ENCODE assay signal across 26 cellular contexts in the genomic region with DNA sequence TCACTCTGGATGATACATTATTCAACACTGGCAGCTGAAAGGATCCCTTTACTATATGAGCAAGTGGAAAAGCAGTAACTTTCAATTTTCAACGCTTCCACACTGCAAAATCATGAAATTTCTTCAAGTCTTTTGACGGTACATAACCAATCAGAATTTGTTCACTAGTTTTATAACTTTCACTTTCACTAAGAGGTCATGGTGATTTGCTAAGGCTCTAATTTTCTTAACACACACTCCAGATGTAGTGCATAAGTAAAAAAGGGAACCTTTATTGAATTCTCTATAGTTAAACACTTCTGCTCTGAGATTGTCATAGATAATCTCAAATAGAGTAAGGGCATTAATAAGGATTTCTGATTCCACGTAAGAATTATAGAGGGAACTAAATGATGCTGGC. TPM values are rescaled to one million over a fixed set of nuclear protein-coding genes. Genes with fewer than 3 reads are reported as not detected.
DNase-seq lines count a peak whose midpoint lies in the region; ATAC-seq, FAIRE-seq and TF ChIP-seq lines count a peak whose summit lies in the region.
"Had no signal": no experiment of that assay in that cellular context is flagged by ENCODE, and none has a peak within 500 bp of the region (broad histone marks: within the 10 kb centered on the region; RNA-seq: fewer than 3 reads in every experiment).

No MANE protein-coding gene starts in this region.

- H3K27ac Mint-ChIP-seq in activated naive CD4-positive, alpha-beta T cell treated with anti-CD3 and anti-CD28 coated beads for 36 hours = no peak overlapping the region
- no peak overlapping the region for H3K27ac Mint-ChIP-seq in astrocyte (ENCODE audit: unreplicated experiment)
- H3K27ac Mint-ChIP-seq: activated CD4-positive, alpha-beta memory T cell treated with anti-CD3 and anti-CD28 coated beads for 36 hours had no signal

- peaks cover 28% of the 10 kb centered on the region for H4K20me1 ChIP-seq in astrocyte (ENCODE audit: insufficient read depth, low read length)

- TF ChIP-seq CTCF in astrocyte (IDR thresholded peaks at IDR 0.05; ENCODE audit: insufficient read depth, low read depth, low read length) = no peak

- H3K27ac ChIP-seq in KOPT-K1 (ENCODE audit: low read depth, low read length, poor library complexity, severe bottlenecking) (peak overlapping the region; percentile 44), astrocyte (ENCODE audit: low read depth, low read length) (no peak overlapping the region)
- H3K27ac ChIP-seq: esophagus muscularis mucosa, uterus had no signal

- peaks cover 28% of the 10 kb centered on the region for H3K4me1 Mint-ChIP-seq in activated naive CD4-positive, alpha-beta T cell treated with anti-CD3 and anti-CD28 coated beads for 36 hours (ENCODE audit: low read depth)
- peaks cover 7% of the 10 kb centered on the region for H3K4me1 Mint-ChIP-seq in astrocyte (ENCODE audit: low read depth, unreplicated experiment)

- H3K36me3 Mint-ChIP-seq in activated naive CD4-positive, alpha-beta T cell treated with anti-CD3 and anti-CD28 coated beads for 36 hours (ENCODE audit: low read depth) = no peaks in the 10 kb centered on the region
- no peaks in the 10 kb centered on the region for H3K36me3 Mint-ChIP-seq in astrocyte (ENCODE audit: low read depth, unreplicated experiment)
- H3K36me3 Mint-ChIP-seq: activated CD4-positive, alpha-beta memory T cell treated with anti-CD3 and anti-CD28 coated beads for 36 hours had no signal

- H3K79me2 ChIP-seq in astrocyte (ENCODE audit: insufficient read depth, low read length) = peaks cover 21% of the 10 kb centered on the region

- CTCF ChIA-PET in activated naive CD4-positive, alpha-beta T cell treated with anti-CD3 and anti-CD28 coated beads for 36 hours (lab: Charles Lee) = no interaction called here

- no peak for ATAC-seq in GM21423 (IDR thresholded peaks at IDR 0.05; ENCODE audit: unreplicated experiment)
- ATAC-seq: left colon had no signal

- H3K27me3 Mint-ChIP-seq in activated naive CD4-positive, alpha-beta T cell treated with anti-CD3 and anti-CD28 coated beads for 36 hours (ENCODE audit: low read depth) = no peaks in the 10 kb centered on the region
- no peaks in the 10 kb centered on the region for H3K27me3 Mint-ChIP-seq in astrocyte (ENCODE audit: low read depth, unreplicated experiment)
- H3K27me3 Mint-ChIP-seq: activated CD4-positive, alpha-beta memory T cell treated with anti-CD3 and anti-CD28 coated beads for 36 hours had no signal

- H3K4me3 Mint-ChIP-seq in activated naive CD4-positive, alpha-beta T cell treated with anti-CD3 and anti-CD28 coated beads for 36 hours = peak overlapping the region; percentile 36
- H3K4me3 Mint-ChIP-seq in astrocyte (ENCODE audit: unreplicated experiment) = no peak overlapping the region
- H3K4me3 Mint-ChIP-seq: activated CD4-positive, alpha-beta memory T cell treated with anti-CD3 and anti-CD28 coated beads for 36 hours had no signal

- DNase-seq in activated naive CD4-positive, alpha-beta T cell treated with anti-CD3 and anti-CD28 coated beads for 36 hours = no peak
- DNase-seq in activated naive CD4-positive, alpha-beta T cell (lab: John Stamatoyannopoulos, UW) = no peak
- DNase-seq in astrocyte (ENCODE audit: low read depth) (no peak), pons (ENCODE audit: low spot score) (peak; percentile 15), NCI-H526 treated with DMSO at 0.1 percent for 48 hours (lab: John Stamatoyannopoulos, UW) (no peak), hippocampal formation (lab: John Stamatoyannopoulos, UW) (no peak)
- DNase-seq: activated CD4-positive, alpha-beta memory T cell treated with anti-CD3 and anti-CD28 coated beads for 36 hours; activated T-cell treated with anti-CD3 and anti-CD28 coated beads, Interleukin-2, amount 50 U/mL, for 48 hours; amygdala; central memory CD4-positive, alpha-beta T cell; DMS79 treated with DMSO at 0.1 percent for 48 hours; effector CD4-positive, alpha-beta T cell; GOT3; Kasumi-1; left colon; midbrain; NCI-H1092 treated with DMSO at 0.1 percent for 48 hours; NCI-H2081 treated with DMSO at 0.1 percent for 48 hours; NCI-H524 treated with DMSO at 0.1 percent for 48 hours; Right ventricle myocardium superior; spleen; stimulated activated CD4-positive, alpha-beta T cell treated with anti-CD3 and anti-CD28 coated beads, Interleukin-4, amount 100 ng/mL, for 4 hours; uterus had no signal

- intact Hi-C loops in activated naive CD4-positive, alpha-beta T cell treated with anti-CD3 and anti-CD28 coated beads for 36 hours (cut with micrococcal nuclease) = no loop called here

- H3K9ac ChIP-seq in astrocyte (ENCODE audit: low read length) = no peak overlapping the region

- H3K4me1 ChIP-seq in astrocyte (ENCODE audit: insufficient read depth, low read length) = peaks cover 7% of the 10 kb centered on the region
- H3K4me1 ChIP-seq: uterus had no signal

- H3K9me3 ChIP-seq in KOPT-K1 (ENCODE audit: insufficient read depth, low read length, poor library complexity, severe bottlenecking) (no peaks in the 10 kb centered on the region), astrocyte (ENCODE audit: insufficient read depth, low read depth, low read length) (no peaks in the 10 kb centered on the region)
- H3K9me3 ChIP-seq: esophagus muscularis mucosa, spleen, uterus had no signal

- H3K36me3 ChIP-seq in KOPT-K1 (ENCODE audit: insufficient read depth, low read length) (no peaks in the 10 kb centered on the region), astrocyte (ENCODE audit: insufficient read depth, low read length) (peaks cover 2% of the 10 kb centered on the region)
- H3K36me3 ChIP-seq: uterus had no signal

- no peaks in the 10 kb centered on the region for H3K27me3 ChIP-seq in astrocyte (ENCODE audit: insufficient read depth, low read length)
- H3K27me3 ChIP-seq: uterus had no signal

- H2AFZ ChIP-seq in astrocyte (ENCODE audit: low read depth, low read length) = no peak overlapping the region

- peak; percentile 99 for FAIRE-seq in astrocyte (lab: Jason Lieb, UNC)

- no peak overlapping the region for H3K4me3 ChIP-seq in astrocyte (ENCODE audit: insufficient read depth, low read depth, low read length)
- H3K4me3 ChIP-seq: esophagus muscularis mucosa, spleen, uterus had no signal

- no peaks in the 10 kb centered on the region for H3K9me3 Mint-ChIP-seq in activated naive CD4-positive, alpha-beta T cell treated with anti-CD3 and anti-CD28 coated beads for 36 hours
- H3K9me3 Mint-ChIP-seq in astrocyte (ENCODE audit: unreplicated experiment) = no peaks in the 10 kb centered on the region
- H3K9me3 Mint-ChIP-seq: activated CD4-positive, alpha-beta memory T cell treated with anti-CD3 and anti-CD28 coated beads for 36 hours had no signal

- no peak overlapping the region for H3K4me2 ChIP-seq in astrocyte (ENCODE audit: low read length)

RNA-seq across cellular contexts. Expression of a gene that starts 4.1 kb away (rescaled TPM):
- total RNA-seq in activated naive CD4-positive, alpha-beta T cell treated with anti-CD3 and anti-CD28 coated beads for 36 hours = 10 to 100 TPM in 1 of 2 experiments, 1 to 10 TPM in 1; 9.3 to 10.9 TPM
- total RNA-seq in astrocyte = 96.5 and 112 TPM in 2 replicates

RNA-seq across cellular contexts. Expression of a gene that starts 32.6 kb away (rescaled TPM):
- 10 to 100 TPM; 28.2 to 30.4 TPM for total RNA-seq in activated naive CD4-positive, alpha-beta T cell treated with anti-CD3 and anti-CD28 coated beads for 36 hours
- 108 and 109 TPM in 2 replicates for total RNA-seq in astrocyte

RNA-seq across cellular contexts. Expression of a gene that starts 37.7 kb away (rescaled TPM):
- total RNA-seq in activated naive CD4-positive, alpha-beta T cell treated with anti-CD3 and anti-CD28 coated beads for 36 hours = 10 to 100 TPM; 30.7 to 31.6 TPM
- total RNA-seq in astrocyte = 68.0 and 71.2 TPM in 2 replicates
